25 cellular contexts compared by ENCODE assay signal in genomic region chr16:35743101-35743692, GRCh38.
"Had no signal": no experiment of that assay in that cellular context is flagged by ENCODE, and none has a peak within 500 bp of the region (broad histone marks: within the 10 kb centered on the region; RNA-seq: fewer than 3 reads in every experiment).

No MANE protein-coding gene starts in this region.

- H3K4me1 ChIP-seq: esophagus squamous epithelium, neural progenitor cell, suprapubic skin, transverse colon had no signal

- H3K36me3 ChIP-seq: esophagus squamous epithelium, neural progenitor cell, ovary, suprapubic skin, transverse colon had no signal

- H3K27me3 ChIP-seq: esophagus squamous epithelium, neural progenitor cell, ovary, suprapubic skin, transverse colon had no signal

- H3K4me3 ChIP-seq: esophagus squamous epithelium, neural progenitor cell, ovary, smooth muscle cell, suprapubic skin, transverse colon had no signal

- H3K27ac ChIP-seq: epithelial cell of prostate, esophagus squamous epithelium, neural progenitor cell, ovary, suprapubic skin, transverse colon had no signal

- H3K9me3 ChIP-seq: transverse colon had no signal

- ATAC-seq: left lobe of liver; naive thymus-derived CD4-positive, alpha-beta T cell; sciatic nerve; stimulated activated naive CD8-positive, alpha-beta T cell treated with anti-CD3 and anti-CD28 coated beads, Interleukin-15, amount 100 ng/mL, for 72 hours had no signal

- DNase-seq: central memory CD4-positive, alpha-beta T cell; effector CD8-positive, alpha-beta T cell; endodermal cell; esophagus squamous epithelium; foreskin melanocyte; kidney; mammary epithelial cell; mesendoderm; midbrain; naive thymus-derived CD4-positive, alpha-beta T cell; ovary; posterior cingulate gyrus; stimulated activated CD4-positive, alpha-beta T cell treated with anti-CD3 and anti-CD28 coated beads, Interleukin-12 subunit alpha, Interleukin-12 subunit beta, amount 100 ng/mL, for 4 hours; stimulated activated CD4-positive, alpha-beta T cell treated with anti-CD3 and anti-CD28 coated beads, Interleukin-1b, Interleukin-23, amount 100 ng/mL, for 48 hours; stimulated activated CD4-positive, alpha-beta T cell treated with anti-CD3 and anti-CD28 coated beads, Interleukin-4, amount 100 ng/mL, for 1 hour; stimulated activated CD8-positive, alpha-beta memory T cell treated with anti-CD3 and anti-CD28 coated beads, Interleukin-4, amount 100 ng/mL, for 48 hours; stimulated activated naive CD4-positive, alpha-beta T cell; stimulated activated naive CD8-positive, alpha-beta T cell treated with anti-CD3 and anti-CD28 coated beads, Interleukin-15, amount 100 ng/mL, for 72 hours; transverse colon had no signal
